ENCODE assay signal across 7 cellular contexts in the genomic region with DNA sequence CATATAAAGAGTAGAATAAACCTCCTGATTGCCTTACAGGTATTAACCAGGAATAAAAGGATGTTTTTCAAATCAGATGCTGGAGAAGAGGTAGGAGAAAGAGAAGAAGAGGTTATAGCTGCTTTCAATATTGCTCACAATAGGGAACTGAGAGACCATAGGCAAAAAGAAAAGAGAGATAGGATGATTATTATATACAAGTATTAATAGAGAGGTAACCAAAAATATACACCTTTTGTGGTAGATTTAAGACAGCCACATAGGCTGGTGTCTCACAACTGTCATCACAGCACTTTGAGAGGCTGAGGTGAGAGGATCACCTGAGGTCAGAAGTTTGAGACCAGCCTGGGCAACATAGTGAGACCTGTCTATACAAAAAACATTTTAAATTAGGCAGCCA.
"Had no signal": no experiment of that assay in that cellular context is flagged by ENCODE, and none has a peak within 500 bp of the region (broad histone marks: within the 10 kb centered on the region; RNA-seq: fewer than 3 reads in every experiment).

No MANE protein-coding gene starts in this region.

- ATAC-seq: GM23338, K562 had no signal

- H3K4me3 Mint-ChIP-seq: GM23338, H9 had no signal

- FAIRE-seq: H1, H54, K562 had no signal

- H2AFZ ChIP-seq: GM23338 had no signal

- H3K4me3 ChIP-seq: GM23338, K562 had no signal

- DNase-seq: H9, HCEC 1CT, IMR-90 had no signal

- H3K4me2 ChIP-seq: GM23338 had no signal

- H3K27ac Mint-ChIP-seq: GM23338, H9 had no signal
